Comparison of ENCODE assay signal across 20 cellular contexts in genomic region chr22:32862083-32862482, GRCh38.
"Had no signal": no experiment of that assay in that cellular context is flagged by ENCODE, and none has a peak within 500 bp of the region (broad histone marks: within the 10 kb centered on the region; RNA-seq: fewer than 3 reads in every experiment).

No MANE protein-coding gene starts in this region.

- H3K27ac ChIP-seq: coronary artery, esophagus muscularis mucosa, gastrocnemius medialis, heart right ventricle, left ventricle myocardium inferior, lower lobe of right lung had no signal

- H3K4me3 ChIP-seq: coronary artery, dorsolateral prefrontal cortex, esophagus muscularis mucosa, gastrocnemius medialis, heart right ventricle, left ventricle myocardium inferior, lower lobe of right lung had no signal

- DNase-seq: dermis blood vessel endothelial cell; dorsolateral prefrontal cortex; effector CD4-positive, alpha-beta T cell; effector memory CD4-positive, alpha-beta T cell; foreskin fibroblast; foreskin melanocyte; gastrocnemius medialis; glutamatergic neuron; head of caudate nucleus; heart right ventricle; hippocampal formation; left colon; left ventricle myocardium inferior; lower lobe of right lung; mesendoderm; midbrain; naive thymus-derived CD4-positive, alpha-beta T cell had no signal

- ATAC-seq: gastrocnemius medialis; heart right ventricle; left colon; left lobe of liver; lower lobe of right lung; naive thymus-derived CD4-positive, alpha-beta T cell had no signal

- H3K4me1 ChIP-seq: lower lobe of right lung had no signal

- H3K9me3 ChIP-seq: esophagus muscularis mucosa, gastrocnemius medialis, heart right ventricle, left ventricle myocardium inferior, lower lobe of right lung had no signal

- H3K27me3 ChIP-seq: dorsolateral prefrontal cortex, esophagus muscularis mucosa, gastrocnemius medialis, heart right ventricle had no signal
